Comparison of ENCODE assay signal across 1 cellular context in genomic region chr16:10990378-10990777, GRCh38.
TF ChIP-seq lines count a peak whose summit lies in the region.

No MANE protein-coding gene starts in this region.

TF ChIP-seq in HCT116, 20 proteins besides CTCF, POLR2A, EP300 and RAD21 (continued from another document):
- no peak for TF ChIP-seq MAX (IDR thresholded peaks at IDR 0.05)
- TF ChIP-seq ZNF274 (IDR thresholded peaks at IDR 0.05; ENCODE audit: low read depth, low read length), result no peak
- TF ChIP-seq ELF1 (IDR thresholded peaks at IDR 0.05; ENCODE audit: borderline replicate concordance, low read depth), result no peak
- TF ChIP-seq CBX3 (IDR thresholded peaks at IDR 0.05; ENCODE audit: low read depth), result no peak
- TF ChIP-seq FOSL1 (IDR thresholded peaks at IDR 0.05; ENCODE audit: low read depth), result no peak
- no peak for TF ChIP-seq SP1 (IDR thresholded peaks at IDR 0.05; ENCODE audit: low read depth)
- TF ChIP-seq REST (IDR thresholded peaks at IDR 0.05; ENCODE audit: low read depth), result no peak
- no peak for TF ChIP-seq ATF3 (IDR thresholded peaks at IDR 0.05)
- TF ChIP-seq ZFX (IDR thresholded peaks at IDR 0.05), result no peak
- TF ChIP-seq SRF (IDR thresholded peaks at IDR 0.05; ENCODE audit: low read depth), result no peak
- no peak for TF ChIP-seq ZBTB33 (IDR thresholded peaks at IDR 0.05; ENCODE audit: extremely low read depth, insufficient replicate concordance, low read length)
